ENCODE assay signal across 9 cellular contexts in the genomic region with DNA sequence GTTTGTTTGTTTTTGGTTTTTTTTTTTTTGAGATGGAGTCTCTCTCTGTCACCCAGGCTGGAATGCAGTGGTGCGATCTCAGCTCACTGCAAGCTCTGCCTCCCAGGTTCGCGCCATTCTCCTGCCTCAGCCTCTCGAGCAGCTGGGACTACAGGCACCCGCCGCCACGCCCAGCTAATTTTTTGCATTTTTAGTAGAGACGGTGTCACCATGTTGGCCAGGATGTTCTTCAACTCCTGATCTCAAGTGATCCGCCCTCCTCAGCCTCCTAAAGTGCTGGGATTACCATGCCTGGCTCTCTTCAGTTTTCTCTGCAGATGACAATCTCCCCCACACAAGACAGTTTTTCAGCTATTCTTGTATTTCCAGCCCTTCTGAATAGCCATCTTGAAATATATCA. TPM values are rescaled to one million over a fixed set of nuclear protein-coding genes. Genes with fewer than 3 reads are reported as not detected.
"Had no signal": no experiment of that assay in that cellular context is flagged by ENCODE, and none has a peak within 500 bp of the region (broad histone marks: within the 10 kb centered on the region; RNA-seq: fewer than 3 reads in every experiment).

No MANE protein-coding gene starts in this region.

RNA-seq across cellular contexts. Expression of a gene that starts 9.7 kb away (rescaled TPM):
- total RNA-seq: activated CD4-positive, alpha-beta memory T cell treated with anti-CD3 and anti-CD28 coated beads, Interleukin-2, amount 10 ng/mL, durations not matched to agents 7 days and 5 days; activated CD4-positive, alpha-beta T cell treated with anti-CD3 and anti-CD28 coated beads for 36 hours; activated T-cell treated with anti-CD3 and anti-CD28 coated beads, Interleukin-2, amount 50 U/mL, for 72 hours; body of pancreas; dermis microvascular lymphatic vessel endothelial cell; endothelial cell of umbilical vein; fibroblast of lung; fibroblast of villous mesenchyme had no signal
- polyA plus RNA-seq: adipose tissue, fibroblast of lung had no signal
